ENCODE assay signal across 8 cellular contexts in the genomic region with DNA sequence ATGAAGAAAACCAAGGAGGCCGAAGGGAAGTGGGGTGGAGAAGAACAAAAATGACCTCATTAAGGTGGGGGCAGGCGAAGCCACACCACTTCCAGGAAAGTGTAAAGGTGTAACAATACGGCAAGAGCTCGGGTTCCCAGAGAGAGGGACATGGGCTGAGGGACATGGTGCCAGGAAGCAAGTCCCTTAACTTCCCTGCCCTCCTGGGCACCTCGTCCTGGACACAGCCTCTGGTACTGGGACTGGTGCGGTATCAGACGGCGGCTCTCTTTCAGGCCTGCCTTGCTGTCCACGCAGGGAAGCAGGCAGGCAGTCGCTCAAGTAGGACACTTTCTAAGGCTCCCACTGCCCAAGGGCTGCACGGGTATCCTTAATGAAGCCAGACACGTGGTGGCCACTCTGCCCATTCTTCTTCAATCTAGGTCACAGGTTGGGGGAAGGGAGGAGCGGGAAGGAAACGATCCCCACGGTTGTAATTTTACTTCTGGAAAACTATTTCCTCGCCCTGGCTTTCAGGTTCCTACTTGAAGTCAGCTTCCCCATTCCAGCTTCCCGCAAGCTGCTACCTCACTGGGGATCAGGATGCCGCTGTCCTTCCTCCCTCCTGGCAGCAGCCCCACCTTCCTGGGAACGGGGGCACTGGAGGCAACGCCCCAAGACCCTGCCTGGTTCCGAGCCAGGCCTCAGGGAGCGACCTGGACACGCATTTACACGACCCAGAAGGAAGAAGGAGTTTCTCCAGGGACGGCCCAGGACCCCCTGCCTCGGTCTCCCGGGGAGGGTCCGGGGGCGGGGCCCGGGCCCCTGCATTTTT. TPM values are rescaled to one million over a fixed set of nuclear protein-coding genes. Genes with fewer than 3 reads are reported as not detected.
A peak's percentile ranks its signal among the peaks of the same experiment; 100 is the strongest.
DNase-seq lines count a peak whose midpoint lies in the region; ATAC-seq, FAIRE-seq and TF ChIP-seq lines count a peak whose summit lies in the region.

No MANE protein-coding gene starts in this region.

- H3K9me3 ChIP-seq in CD8-positive, alpha-beta T cell (ENCODE audit: low read length), result no peaks in the 10 kb centered on the region
- H3K9me3 ChIP-seq in KOPT-K1 (ENCODE audit: insufficient read depth, low read length, poor library complexity, severe bottlenecking), result no peaks in the 10 kb centered on the region

- H3K4me1 ChIP-seq in CD8-positive, alpha-beta T cell (ENCODE audit: insufficient read depth, low read length), result peaks cover 44% of the 10 kb centered on the region

- ATAC-seq in CD8-positive, alpha-beta T cell, result no peak
- no peak for ATAC-seq in HG03354 (IDR thresholded peaks at IDR 0.05; ENCODE audit: poor library complexity, severe bottlenecking, unreplicated experiment)

- peaks cover 43% of the 10 kb centered on the region for H3K4me1 Mint-ChIP-seq in CD8-positive, alpha-beta T cell (ENCODE audit: low read depth)
- peaks cover 24% of the 10 kb centered on the region for H3K4me1 Mint-ChIP-seq in mesothelial cell of epicardium

- peak overlapping the region; percentile 86 for H3K27ac Mint-ChIP-seq in CD8-positive, alpha-beta T cell
- peak overlapping the region; percentile 92 for H3K27ac Mint-ChIP-seq in mesothelial cell of epicardium

- H3K9me3 Mint-ChIP-seq in CD8-positive, alpha-beta T cell, result no peaks in the 10 kb centered on the region
- H3K9me3 Mint-ChIP-seq in mesothelial cell of epicardium, result no peaks in the 10 kb centered on the region

- no peak for DNase-seq in CD8-positive, alpha-beta T cell
- DNase-seq in bronchial epithelial cell (ENCODE audit: low read depth), result peak; percentile 46
- no peak for DNase-seq in mesothelial cell of epicardium (ENCODE audit: low spot score in 2 of 2, unreplicated experiment in 2 of 2)
- no peak for DNase-seq in SKM-1 treated with dmso at 0.1 percent for 144 hours (lab: John Stamatoyannopoulos, UW; ENCODE audit: unreplicated experiment)
- no peak for DNase-seq in NCI-H187 (lab: John Stamatoyannopoulos, UW)
- DNase-seq in stimulated activated CD4-positive, alpha-beta T cell treated with anti-CD3 and anti-CD28 coated beads, Interleukin-12 subunit alpha, Interleukin-12 subunit beta, amount 100 ng/mL, for 4 hours, result no peak

- H3K27ac ChIP-seq in CD8-positive, alpha-beta T cell (ENCODE audit: low read depth, low read length), result peak overlapping the region; percentile 78
- peak overlapping the region; percentile 84 for H3K27ac ChIP-seq in KOPT-K1 (ENCODE audit: low read depth, low read length, poor library complexity, severe bottlenecking)

- POLR2A ChIA-PET in CD8-positive, alpha-beta T cell (lab: Charles Lee), result interaction anchor here (0.6 to 1.2 kb wide), 2 partner anchors 98 to 133 kb away, joined by 3 to 6 read pairs; no protein-coding TSS in a partner anchor

- no peaks in the 10 kb centered on the region for H3K27me3 Mint-ChIP-seq in CD8-positive, alpha-beta T cell (ENCODE audit: low read depth)
- H3K27me3 Mint-ChIP-seq in mesothelial cell of epicardium (ENCODE audit: low read depth), result no peaks in the 10 kb centered on the region

- no peaks in the 10 kb centered on the region for H3K27me3 ChIP-seq in CD8-positive, alpha-beta T cell (ENCODE audit: insufficient read depth, low read length)
- H3K27me3 ChIP-seq in bronchial epithelial cell (ENCODE audit: control insufficient read depth, insufficient read depth, low read length), result no peaks in the 10 kb centered on the region

- CTCF ChIA-PET in CD8-positive, alpha-beta T cell (lab: Charles Lee), result interaction anchor here (0.7 to 1.5 kb wide), 2 partner anchors 81 to 125 kb away, joined by 3 to 4 read pairs; no protein-coding TSS in a partner anchor

- peak overlapping the region; percentile 78 for H3K4me3 Mint-ChIP-seq in CD8-positive, alpha-beta T cell
- peak overlapping the region; percentile 82 for H3K4me3 Mint-ChIP-seq in mesothelial cell of epicardium

- intact Hi-C loops in CD8-positive, alpha-beta T cell (cut with DNase I, micrococcal nuclease), result loop anchor here (2.0 to 10.0 kb wide), 5 partner anchors 107 to 475 kb away; a partner anchor contains a TSS

- peak overlapping the region; percentile 87 for H3K4me3 ChIP-seq in CD8-positive, alpha-beta T cell (ENCODE audit: low read depth, low read length)
- peak overlapping the region; percentile 97 for H3K4me3 ChIP-seq in bronchial epithelial cell (ENCODE audit: low read depth, low read length)

- H3K36me3 ChIP-seq in CD8-positive, alpha-beta T cell (ENCODE audit: insufficient read depth, low read length), result no peaks in the 10 kb centered on the region
- H3K36me3 ChIP-seq in KOPT-K1 (ENCODE audit: insufficient read depth, low read length) (peaks cover 25% of the 10 kb centered on the region), bronchial epithelial cell (ENCODE audit: control insufficient read depth, insufficient read depth, low read length) (peaks cover 3% of the 10 kb centered on the region)

- peaks cover 9% of the 10 kb centered on the region for H3K36me3 Mint-ChIP-seq in CD8-positive, alpha-beta T cell
- H3K36me3 Mint-ChIP-seq in mesothelial cell of epicardium, result no peaks in the 10 kb centered on the region

- FAIRE-seq in bronchial epithelial cell (lab: Jason Lieb, UNC), result no peak

- TF ChIP-seq CTCF in CD8-positive, alpha-beta T cell (IDR thresholded peaks at IDR 0.05), result no peak
- TF ChIP-seq CTCF in bronchial epithelial cell (IDR thresholded peaks at IDR 0.05; ENCODE audit: insufficient read depth, low read length, severe bottlenecking) (no peak), mesothelial cell of epicardium (IDR thresholded peaks at IDR 0.05; ENCODE audit: unreplicated experiment) (no peak)

RNA-seq across cellular contexts. Expression of a gene that starts 1.2 kb away (rescaled TPM):
- 10 to 100 TPM; 39.4 to 42.5 TPM for total RNA-seq in CD8-positive, alpha-beta T cell
- 72.1 and 78.3 TPM in 2 replicates for total RNA-seq in bronchial epithelial cell
- 107 to 116 TPM (median 115 TPM) in 3 replicates for total RNA-seq in mesothelial cell of epicardium

RNA-seq across cellular contexts. Expression of a gene that starts 13.5 kb away (rescaled TPM):
- 10 to 100 TPM; 32.8 to 34.7 TPM for total RNA-seq in CD8-positive, alpha-beta T cell
- total RNA-seq in bronchial epithelial cell (3.7 and 5.2 TPM in 2 replicates), mesothelial cell of epicardium (54.1 to 59.1 TPM (median 58.2 TPM) in 3 replicates)

RNA-seq across cellular contexts. Expression of a gene that starts 53.5 kb away (rescaled TPM):
- 10 to 100 TPM; 11.9 to 15.3 TPM for total RNA-seq in CD8-positive, alpha-beta T cell
- 3.7 and 5.9 TPM in 2 replicates for total RNA-seq in bronchial epithelial cell
- 11.0 to 14.4 TPM (median 13.8 TPM) in 3 replicates for total RNA-seq in mesothelial cell of epicardium

RNA-seq across cellular contexts. Expression of a gene that starts 54.1 kb away (rescaled TPM):
- total RNA-seq in CD8-positive, alpha-beta T cell, result 10 to 100 TPM; 76.7 to 80.0 TPM
- total RNA-seq in bronchial epithelial cell (15.8 and 19.5 TPM in 2 replicates), mesothelial cell of epicardium (33.0 to 34.7 TPM (median 34.1 TPM) in 3 replicates)
